Comparison of ENCODE assay signal across 12 cellular contexts in genomic region chr5:135641329-135642178, GRCh38.
DNase-seq lines count a peak whose midpoint lies in the region; TF ChIP-seq lines count a peak whose summit lies in the region.
"Had no signal": no experiment of that assay in that cellular context is flagged by ENCODE, and none has a peak within 500 bp of the region (broad histone marks: within the 10 kb centered on the region; RNA-seq: fewer than 3 reads in every experiment).

No MANE protein-coding gene starts in this region.

- H3K9me3 Mint-ChIP-seq in progenitor cell of endocrine pancreas (ENCODE audit: low read depth) = peaks cover 12% of the 10 kb centered on the region

- WGBS in testis, 2 donors = 65 to 76% methylated on average over 4 of the region's 4 CpGs

- peak overlapping the region; percentile 21 for H3K27ac Mint-ChIP-seq in progenitor cell of endocrine pancreas

- intact Hi-C loops in testis (cut with DNase I; ENCODE audit: low total_unique reads) = loop anchor here (10.0 kb wide), 1 partner anchor 443 kb away; no protein-coding TSS in a partner anchor

- H3K27ac ChIP-seq in testis = no peak overlapping the region
- H3K27ac ChIP-seq: GM23248, PC-9 had no signal

- peaks cover 3% of the 10 kb centered on the region for H3K27me3 Mint-ChIP-seq in progenitor cell of endocrine pancreas

- no peaks in the 10 kb centered on the region for H3K36me3 ChIP-seq in testis (ENCODE audit: low read depth, missing control alignments)
- no peaks in the 10 kb centered on the region for H3K36me3 ChIP-seq in BE2C

- no peaks in the 10 kb centered on the region for H3K36me3 Mint-ChIP-seq in progenitor cell of endocrine pancreas (ENCODE audit: insufficient read depth)

- no peak overlapping the region for H3K4me3 ChIP-seq in testis
- no peak overlapping the region for H3K4me3 ChIP-seq in BE2C (ENCODE audit: low read depth, low read length)
- H3K4me3 ChIP-seq: GM23248, PC-9 had no signal

- no peak for TF ChIP-seq POLR2A in testis (IDR thresholded peaks at IDR 0.05)

- TF ChIP-seq CTCF in progenitor cell of endocrine pancreas (IDR thresholded peaks at IDR 0.05; ENCODE audit: unreplicated experiment) (no peak), testis (IDR thresholded peaks at IDR 0.05) (no peak), BE2C (IDR thresholded peaks at IDR 0.05; ENCODE audit: low read depth, low read length) (no peak)

- DNase-seq in NCI-H748 (lab: John Stamatoyannopoulos, UW; ENCODE audit: unreplicated experiment) (peak; percentile 31), NCI-H748 treated with DMSO at 0.1 percent for 48 hours (lab: John Stamatoyannopoulos, UW) (no peak), DMS 273 treated with DMSO at 0.1 percent for 48 hours (lab: John Stamatoyannopoulos, UW) (peak; percentile 54), NCI-H526 (lab: John Stamatoyannopoulos, UW) (peak; percentile 68 to 80), progenitor cell of endocrine pancreas (ENCODE audit: low spot score, unreplicated experiment) (no peak), testis (no peak), NK-92 (lab: John Stamatoyannopoulos, UW; ENCODE audit: unreplicated experiment) (no peak), BE2C (no peak)
- DNase-seq: GM23248, IMR-90, NCI-H187, PC-9 had no signal

- H3K27me3 ChIP-seq in testis (no peaks in the 10 kb centered on the region), BE2C (0 out of 2 replicates have a peak, but pooled peaks cover 6% of the 10 kb centered on the region)

- H3K4me3 Mint-ChIP-seq in progenitor cell of endocrine pancreas (ENCODE audit: low read depth) = no peak overlapping the region

- no peaks in the 10 kb centered on the region for H3K9me3 ChIP-seq in testis
- no peaks in the 10 kb centered on the region for H3K9me3 ChIP-seq in BE2C

- H3K4me1 ChIP-seq in testis (no peaks in the 10 kb centered on the region), BE2C (no peaks in the 10 kb centered on the region)

- peaks cover 9% of the 10 kb centered on the region for H3K4me1 Mint-ChIP-seq in progenitor cell of endocrine pancreas (ENCODE audit: low read depth)

Comparison
In these comparisons a context has a peak if more than half of its experiments do, and no peak if none do; other contexts are left out.
1. DNase-seq: peak in NCI-H748 (single experiment), DMS 273 treated with DMSO at 0.1 percent for 48 hours (single experiment) and NCI-H526 (2 of 2); none in NCI-H748 treated with DMSO at 0.1 percent for 48 hours (single experiment), progenitor cell of endocrine pancreas (single experiment), testis (single experiment), NK-92 (single experiment) and BE2C (single experiment).